11 cellular contexts compared by ENCODE assay signal in the genomic region with DNA sequence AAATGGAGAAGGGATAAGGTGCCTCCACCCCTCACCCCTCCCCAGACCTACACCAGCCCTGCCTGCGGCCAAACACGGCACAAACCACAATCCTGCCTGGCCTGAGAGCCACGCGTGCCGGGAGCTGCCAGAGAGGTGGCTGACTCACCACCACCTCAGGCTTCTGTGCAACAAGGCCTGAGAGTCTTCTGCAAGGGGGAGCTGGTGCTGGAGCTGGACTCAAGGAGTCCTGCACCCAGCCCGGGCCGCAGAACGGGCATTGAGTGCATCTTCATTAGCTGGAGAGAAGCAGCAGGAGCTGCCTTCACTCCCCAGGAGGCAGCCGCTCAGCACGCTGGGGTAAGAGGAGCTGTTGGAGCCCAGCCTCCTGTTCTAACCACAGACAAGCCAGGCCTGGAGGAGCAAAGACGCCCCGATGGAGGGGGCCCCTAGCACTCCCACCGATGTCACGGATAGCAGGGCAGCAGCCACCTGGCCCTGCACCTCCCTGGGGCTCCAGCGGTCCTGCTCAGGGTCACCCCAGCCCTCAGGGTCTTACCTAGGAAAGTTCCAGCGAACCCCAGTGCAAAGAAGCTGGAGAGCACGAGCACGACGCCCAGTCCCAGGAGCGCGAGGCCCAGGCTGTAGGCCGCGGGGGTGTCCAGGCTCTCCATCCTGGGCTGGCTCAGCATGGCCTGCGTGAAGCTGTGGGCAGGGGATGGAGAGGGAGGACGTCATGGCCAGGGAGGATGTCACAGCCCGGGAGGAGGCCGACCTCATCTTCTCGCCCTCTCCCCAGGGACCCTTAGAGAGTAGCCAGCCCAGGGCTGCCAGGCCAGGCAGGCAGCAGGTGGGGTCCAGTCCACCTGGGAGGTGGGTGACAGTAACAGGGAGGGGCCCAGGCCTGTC. TPM values are rescaled to one million over a fixed set of nuclear protein-coding genes. Genes with fewer than 3 reads are reported as not detected.
DNase-seq lines count a peak whose midpoint lies in the region; ATAC-seq, FAIRE-seq and TF ChIP-seq lines count a peak whose summit lies in the region.
"Had no signal": no experiment of that assay in that cellular context is flagged by ENCODE, and none has a peak within 500 bp of the region (broad histone marks: within the 10 kb centered on the region; RNA-seq: fewer than 3 reads in every experiment).

No MANE protein-coding gene starts in this region.

- H4K20me1 ChIP-seq in astrocyte (ENCODE audit: insufficient read depth, low read length), result peaks cover 64% of the 10 kb centered on the region

- H3K4me1 Mint-ChIP-seq in astrocyte (ENCODE audit: low read depth, unreplicated experiment), result peaks cover 21% of the 10 kb centered on the region

- peak; percentile 75 for DNase-seq in AG04449 (ENCODE audit: low read depth, low spot score)
- peak; percentile 68 for DNase-seq in HS-5 (ENCODE audit: low read depth)
- DNase-seq in astrocyte (ENCODE audit: low read depth), result peak; percentile 95
- peak; percentile 91 for DNase-seq in iris pigment epithelial cell (ENCODE audit: low read depth)
- no peak for DNase-seq in effector CD4-positive, alpha-beta T cell
- DNase-seq: activated CD4-positive, alpha-beta memory T cell treated with anti-CD3 and anti-CD28 coated beads for 36 hours; CD4-positive, alpha-beta memory T cell; NCI-H774 had no signal

- H3K36me3 Mint-ChIP-seq in astrocyte (ENCODE audit: low read depth, unreplicated experiment), result peaks cover 5% of the 10 kb centered on the region
- H3K36me3 Mint-ChIP-seq: activated CD4-positive, alpha-beta memory T cell treated with anti-CD3 and anti-CD28 coated beads for 36 hours had no signal

- H3K27me3 ChIP-seq in astrocyte (ENCODE audit: insufficient read depth, low read length), result no peaks in the 10 kb centered on the region

- no peak overlapping the region for H3K4me3 ChIP-seq in AG04449 (ENCODE audit: low read depth, low read length)
- H3K4me3 ChIP-seq in astrocyte (ENCODE audit: insufficient read depth, low read depth, low read length), result no peak overlapping the region

- POLR2A ChIA-PET in AG04449 (lab: Yijun Ruan, JAX), result interaction anchor here (1.1 to 2.9 kb wide), 2 partner anchors 16 to 79 kb away, joined by 4 to 20 read pairs; a partner anchor contains a TSS

- peak; percentile 10 for TF ChIP-seq CTCF in AG04449 (IDR thresholded peaks at IDR 0.05; ENCODE audit: insufficient read depth, low read length, missing control alignments)
- no peak for TF ChIP-seq CTCF in astrocyte (IDR thresholded peaks at IDR 0.05; ENCODE audit: insufficient read depth, low read depth, low read length)

- H2AFZ ChIP-seq in astrocyte (ENCODE audit: low read depth, low read length), result no peak overlapping the region

- no peaks in the 10 kb centered on the region for H3K9me3 Mint-ChIP-seq in astrocyte (ENCODE audit: unreplicated experiment)
- H3K9me3 Mint-ChIP-seq: activated CD4-positive, alpha-beta memory T cell treated with anti-CD3 and anti-CD28 coated beads for 36 hours; CD4-positive, alpha-beta memory T cell had no signal

- CTCF ChIA-PET in AG04449 (lab: Yijun Ruan, JAX), result interaction anchor here (0.6 to 4.5 kb wide), 11 partner anchors 11 to 157 kb away, joined by 3 to 56 read pairs (median 4); a partner anchor contains a TSS

- peaks cover 29% of the 10 kb centered on the region for H3K4me1 ChIP-seq in astrocyte (ENCODE audit: insufficient read depth, low read length)

- no peak overlapping the region for H3K27ac Mint-ChIP-seq in astrocyte (ENCODE audit: unreplicated experiment)
- H3K27ac Mint-ChIP-seq: activated CD4-positive, alpha-beta memory T cell treated with anti-CD3 and anti-CD28 coated beads for 36 hours; CD4-positive, alpha-beta memory T cell had no signal

- ATAC-seq in GM19463 (IDR thresholded peaks at IDR 0.05; ENCODE audit: unreplicated experiment), result no peak
- no peak for ATAC-seq in GM18907 (IDR thresholded peaks at IDR 0.05; ENCODE audit: unreplicated experiment)
- no peak for ATAC-seq in HG03442 (IDR thresholded peaks at IDR 0.05; ENCODE audit: unreplicated experiment)

- H3K27ac ChIP-seq in astrocyte (ENCODE audit: low read depth, low read length), result no peak overlapping the region

- peaks cover 15% of the 10 kb centered on the region for H3K27me3 Mint-ChIP-seq in astrocyte (ENCODE audit: low read depth, unreplicated experiment)
- H3K27me3 Mint-ChIP-seq: activated CD4-positive, alpha-beta memory T cell treated with anti-CD3 and anti-CD28 coated beads for 36 hours; CD4-positive, alpha-beta memory T cell had no signal

- H3K4me2 ChIP-seq in astrocyte (ENCODE audit: low read length), result peak overlapping the region; percentile 60

- no peak for FAIRE-seq in astrocyte (lab: Jason Lieb, UNC)

- no peak overlapping the region for H3K4me3 Mint-ChIP-seq in astrocyte (ENCODE audit: unreplicated experiment)
- H3K4me3 Mint-ChIP-seq: activated CD4-positive, alpha-beta memory T cell treated with anti-CD3 and anti-CD28 coated beads for 36 hours; CD4-positive, alpha-beta memory T cell had no signal

- H3K9ac ChIP-seq in astrocyte (ENCODE audit: low read length), result peak overlapping the region; percentile 12

- H3K79me2 ChIP-seq in astrocyte (ENCODE audit: insufficient read depth, low read length), result no peaks in the 10 kb centered on the region

- no peaks in the 10 kb centered on the region for H3K36me3 ChIP-seq in astrocyte (ENCODE audit: insufficient read depth, low read length)

- no peaks in the 10 kb centered on the region for H3K9me3 ChIP-seq in astrocyte (ENCODE audit: insufficient read depth, low read depth, low read length)

RNA-seq across cellular contexts. Expression of a gene that starts 16.0 kb away (rescaled TPM):
- 0.48 and 0.77 TPM in 2 replicates for total RNA-seq in astrocyte

RNA-seq across cellular contexts. Expression of a gene that starts 35.4 kb away (rescaled TPM):
- total RNA-seq in astrocyte, result 7.7 and 9.4 TPM in 2 replicates
